In the genomic region with DNA sequence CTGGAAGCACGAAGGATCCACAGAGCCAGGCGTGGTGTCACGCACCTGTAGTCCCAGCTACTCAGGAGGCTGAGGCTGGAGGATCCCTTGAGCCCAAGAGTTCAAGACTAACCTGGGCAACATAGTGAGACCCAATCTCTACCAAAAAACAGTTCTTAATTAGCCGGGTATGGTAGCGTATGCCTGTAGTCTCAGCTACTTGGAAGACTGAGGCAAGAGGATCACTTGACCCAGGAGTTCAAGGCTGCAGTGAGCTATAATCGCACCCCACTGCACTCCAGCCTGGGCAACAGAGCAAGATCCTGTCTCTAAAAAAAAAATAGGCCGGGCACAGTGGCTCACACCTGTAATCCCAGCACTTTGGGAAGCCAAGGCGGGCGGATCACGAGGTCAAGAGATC, we compare ENCODE assay signal across 3 cellular contexts.
A peak's percentile ranks its signal among the peaks of the same experiment; 100 is the strongest.
TF ChIP-seq lines count a peak whose summit lies in the region.

No MANE protein-coding gene starts in this region.

TF ChIP-seq in GM12891, 5 proteins besides CTCF, POLR2A, EP300 and RAD21:
- TF ChIP-seq POLR2AphosphoS5 (IDR thresholded peaks at IDR 0.05; ENCODE audit: low read depth, low read length), result 0 out of 2 replicates have a peak, but pooled peaks have one; percentile 51

TF ChIP-seq in WTC11, 78 proteins besides CTCF, POLR2A, EP300 and RAD21:
- peak; percentile 86 for TF ChIP-seq ZNF121 (CRISPR knock-in tag; IDR thresholded peaks at IDR 0.05)

TF ChIP-seq in K562, 482 proteins besides CTCF, POLR2A, EP300 and RAD21:
- peak; percentile 71 for TF ChIP-seq ZNF121 (CRISPR knock-in tag; conservative IDR thresholded peaks at IDR 0.05)
TF ChIP-seq in K562: peak in this region for 1; not testable (repeated sequence) for 481.
